18 cellular contexts compared by ENCODE assay signal in genomic region chr3:112734171-112734570, GRCh38.
A peak's percentile ranks its signal among the peaks of the same experiment; 100 is the strongest.
DNase-seq lines count a peak whose midpoint lies in the region; ATAC-seq and TF ChIP-seq lines count a peak whose summit lies in the region.
"Had no signal": no experiment of that assay in that cellular context is flagged by ENCODE, and none has a peak within 500 bp of the region (broad histone marks: within the 10 kb centered on the region; RNA-seq: fewer than 3 reads in every experiment).

No MANE protein-coding gene starts in this region.

- no peak overlapping the region for H3K27ac ChIP-seq in OCI-LY3 (ENCODE audit: low read length)
- peak overlapping the region; percentile 0 for H3K27ac ChIP-seq in ectodermal cell (ENCODE audit: insufficient read depth, low read depth, low read length, poor library complexity, severe bottlenecking)
- no peak overlapping the region for H3K27ac ChIP-seq in vagina
- H3K27ac ChIP-seq: colonic mucosa, Peyer's patch had no signal

- 0 out of 2 replicates have a peak overlapping the region, but pooled peaks have one; percentile 26 for H2AFZ ChIP-seq in OCI-LY3 (ENCODE audit: low read depth, low read length)

- H3K36me3 ChIP-seq in OCI-LY3 (replicated peaks; ENCODE audit: low read depth, low read length): no peaks in the 10 kb centered on the region
- H3K36me3 ChIP-seq in ectodermal cell (ENCODE audit: control insufficient read depth, insufficient read depth, low read length): no peaks in the 10 kb centered on the region
- H3K36me3 ChIP-seq in vagina: no peaks in the 10 kb centered on the region
- H3K36me3 ChIP-seq: colonic mucosa, Peyer's patch had no signal

- intact Hi-C loops in activated CD4-positive, alpha-beta T cell treated with anti-CD3 and anti-CD28 coated beads for 36 hours (cut with DNase I, micrococcal nuclease): loop anchor here (1.0 to 2.0 kb wide), 6 partner anchors 58 to 555 kb away; no protein-coding TSS in a partner anchor
- intact Hi-C loops in vagina (cut with DNase I): loop anchor here (10.0 kb wide), 2 partner anchors 81 to 241 kb away; partner anchors contain the start of gene CD200R1

- H3K9me3 Mint-ChIP-seq in activated CD4-positive, alpha-beta T cell treated with anti-CD3 and anti-CD28 coated beads for 36 hours (ENCODE audit: low read depth): no peaks in the 10 kb centered on the region
- no peaks in the 10 kb centered on the region for H3K9me3 Mint-ChIP-seq in T-helper 2 cell treated with Interferon-gamma antibody and Interleukin-4, amounts not matched to agents 5 μg/mL and 100 μg/mL, for 36 hours
- H3K9me3 Mint-ChIP-seq: activated CD4-positive, alpha-beta T cell treated with anti-CD3 and anti-CD28 coated beads, Interleukin-2, amount 10 ng/mL, durations not matched to agents 7 days and 5 days; activated naive CD8-positive, alpha-beta T cell treated with anti-CD3 and anti-CD28 coated beads, Interleukin-2, amount 50 U/mL, for 24 hours; CD8-positive, alpha-beta T cell; memory B cell; T-helper 1 cell treated with Interleukin-12 subunit alpha and Interleukin-12 subunit beta and Interleukin-4 antibody, amounts not matched to agents 30 μg/mL and 1 μg/mL, for 36 hours had no signal

- no peaks in the 10 kb centered on the region for H3K36me3 Mint-ChIP-seq in activated CD4-positive, alpha-beta T cell treated with anti-CD3 and anti-CD28 coated beads for 36 hours (ENCODE audit: low read depth)
- no peaks in the 10 kb centered on the region for H3K36me3 Mint-ChIP-seq in T-helper 2 cell treated with Interferon-gamma antibody and Interleukin-4, amounts not matched to agents 5 μg/mL and 100 μg/mL, for 36 hours (ENCODE audit: low read depth)
- H3K36me3 Mint-ChIP-seq: brain; CD8-positive, alpha-beta T cell; memory B cell had no signal

- peaks cover 48% of the 10 kb centered on the region for H3K4me1 ChIP-seq in OCI-LY3 (ENCODE audit: low read length)
- H3K4me1 ChIP-seq in ectodermal cell (ENCODE audit: control insufficient read depth, insufficient read depth, low read length): no peaks in the 10 kb centered on the region
- H3K4me1 ChIP-seq in vagina: peaks cover 31% of the 10 kb centered on the region
- H3K4me1 ChIP-seq: colonic mucosa, Peyer's patch had no signal

- 89 to 100% methylated on average over 1 of the region's 2 CpGs for WGBS in ectodermal cell, 2 experiments

- POLR2A ChIA-PET in activated CD4-positive, alpha-beta T cell treated with anti-CD3 and anti-CD28 coated beads for 36 hours (lab: Charles Lee): interaction anchor here (0.5 to 1.8 kb wide), 4 partner anchors 39 to 272 kb away, joined by 3 to 6 read pairs (median 3); no protein-coding TSS in a partner anchor

- peak overlapping the region; percentile 83 for H3K4me2 ChIP-seq in OCI-LY3 (ENCODE audit: low read length)

- H3K4me3 ChIP-seq in OCI-LY3 (ENCODE audit: low read length): no peak overlapping the region
- H3K4me3 ChIP-seq in ectodermal cell (ENCODE audit: insufficient read depth, low read depth, low read length): no peak overlapping the region
- no peak overlapping the region for H3K4me3 ChIP-seq in vagina
- H3K4me3 ChIP-seq: colonic mucosa, Peyer's patch had no signal

- H3K27me3 ChIP-seq in OCI-LY3 (ENCODE audit: low read depth, low read length) (no peaks in the 10 kb centered on the region), ectodermal cell (ENCODE audit: control insufficient read depth, insufficient read depth, low read length, poor library complexity, severe bottlenecking) (no peaks in the 10 kb centered on the region), vagina (no peaks in the 10 kb centered on the region)
- H3K27me3 ChIP-seq: colonic mucosa, Peyer's patch had no signal

- no peaks in the 10 kb centered on the region for H4K20me1 ChIP-seq in OCI-LY3 (ENCODE audit: insufficient read depth, low read length)

- peak; percentile 32 for DNase-seq in activated CD4-positive, alpha-beta T cell treated with anti-CD3 and anti-CD28 coated beads for 36 hours
- no peak for DNase-seq in activated CD4-positive, alpha-beta T cell treated with anti-CD3 and anti-CD28 coated beads, Interleukin-2, amount 50 U/mL, for 1 hour
- DNase-seq in kidney tubule cell (ENCODE audit: low spot score): peak; percentile 28
- no peak for DNase-seq in vagina (ENCODE audit: extremely low spot score in 2 of 2)
- DNase-seq in NCI-H1105 (lab: John Stamatoyannopoulos, UW): no peak
- DNase-seq in T-helper 2 cell treated with Interferon-gamma antibody and Interleukin-4, amounts not matched to agents 5 μg/mL and 100 μg/mL, for 36 hours (ENCODE audit: low spot score): no peak
- DNase-seq: GF-D8 had no signal

- no peaks in the 10 kb centered on the region for H3K27me3 Mint-ChIP-seq in activated CD4-positive, alpha-beta T cell treated with anti-CD3 and anti-CD28 coated beads for 36 hours
- H3K27me3 Mint-ChIP-seq in T-helper 2 cell treated with Interferon-gamma antibody and Interleukin-4, amounts not matched to agents 5 μg/mL and 100 μg/mL, for 36 hours (ENCODE audit: low read depth): no peaks in the 10 kb centered on the region
- H3K27me3 Mint-ChIP-seq: activated CD4-positive, alpha-beta T cell treated with anti-CD3 and anti-CD28 coated beads, Interleukin-2, amount 10 ng/mL, durations not matched to agents 7 days and 5 days; activated naive CD8-positive, alpha-beta T cell treated with anti-CD3 and anti-CD28 coated beads, Interleukin-2, amount 50 U/mL, for 24 hours; memory B cell; progenitor cell of endocrine pancreas had no signal

- no peak overlapping the region for H3K27ac Mint-ChIP-seq in activated CD4-positive, alpha-beta T cell treated with anti-CD3 and anti-CD28 coated beads for 36 hours
- no peak overlapping the region for H3K27ac Mint-ChIP-seq in T-helper 2 cell treated with Interferon-gamma antibody and Interleukin-4, amounts not matched to agents 5 μg/mL and 100 μg/mL, for 36 hours
- H3K27ac Mint-ChIP-seq: activated CD4-positive, alpha-beta T cell treated with anti-CD3 and anti-CD28 coated beads, Interleukin-2, amount 10 ng/mL, durations not matched to agents 7 days and 5 days; brain; CD8-positive, alpha-beta T cell; memory B cell; progenitor cell of endocrine pancreas had no signal

- peaks cover 41% of the 10 kb centered on the region for H3K4me1 Mint-ChIP-seq in activated CD4-positive, alpha-beta T cell treated with anti-CD3 and anti-CD28 coated beads for 36 hours
- H3K4me1 Mint-ChIP-seq in T-helper 2 cell treated with Interferon-gamma antibody and Interleukin-4, amounts not matched to agents 5 μg/mL and 100 μg/mL, for 36 hours (ENCODE audit: low read depth): peaks cover 35% of the 10 kb centered on the region

- ATAC-seq in activated CD4-positive, alpha-beta T cell treated with anti-CD3 and anti-CD28 coated beads for 36 hours: peak; percentile 63

- TF ChIP-seq POLR2A in vagina (IDR thresholded peaks at IDR 0.05): no peak

- peak overlapping the region; percentile 10; the same call in 1 of the 2 replicates for H3K9ac ChIP-seq in OCI-LY3 (ENCODE audit: low read length)

- CTCF ChIA-PET in activated CD4-positive, alpha-beta T cell treated with anti-CD3 and anti-CD28 coated beads for 36 hours (lab: Charles Lee): interaction anchor here (0.5 to 5.1 kb wide), 52 partner anchors 11 to 533 kb away, joined by 3 to 83 read pairs (median 4); partner anchors contain the start of genes CD200R1, CD200R1L and GTPBP8

- H3K9me3 ChIP-seq in OCI-LY3 (ENCODE audit: insufficient read depth, low read length) (no peaks in the 10 kb centered on the region), ectodermal cell (ENCODE audit: control insufficient read depth, low read length) (no peaks in the 10 kb centered on the region), vagina (no peaks in the 10 kb centered on the region)
- H3K9me3 ChIP-seq: colonic mucosa, Peyer's patch had no signal

- no peaks in the 10 kb centered on the region for H3K79me2 ChIP-seq in OCI-LY3 (ENCODE audit: low read length)

- no peak for TF ChIP-seq CTCF in OCI-LY3 (IDR thresholded peaks at IDR 0.05; ENCODE audit: low read depth, low read length)
- no peak for TF ChIP-seq CTCF in vagina (IDR thresholded peaks at IDR 0.05)

- no peak overlapping the region for H3K4me3 Mint-ChIP-seq in activated CD4-positive, alpha-beta T cell treated with anti-CD3 and anti-CD28 coated beads for 36 hours
- no peak overlapping the region for H3K4me3 Mint-ChIP-seq in T-helper 2 cell treated with Interferon-gamma antibody and Interleukin-4, amounts not matched to agents 5 μg/mL and 100 μg/mL, for 36 hours
- H3K4me3 Mint-ChIP-seq: activated CD4-positive, alpha-beta T cell treated with anti-CD3 and anti-CD28 coated beads, Interleukin-2, amount 10 ng/mL, durations not matched to agents 7 days and 5 days; activated naive CD8-positive, alpha-beta T cell treated with anti-CD3 and anti-CD28 coated beads, Interleukin-2, amount 50 U/mL, for 24 hours; brain; CD8-positive, alpha-beta T cell; memory B cell; T-helper 1 cell treated with Interleukin-12 subunit alpha and Interleukin-12 subunit beta and Interleukin-4 antibody, amounts not matched to agents 30 μg/mL and 1 μg/mL, for 36 hours had no signal

Comparison
In these comparisons a context has a peak if more than half of its experiments do, and no peak if none do; other contexts are left out.
1. DNase-seq: peak in activated CD4-positive, alpha-beta T cell treated with anti-CD3 and anti-CD28 coated beads for 36 hours (single experiment) and kidney tubule cell (single experiment); none in activated CD4-positive, alpha-beta T cell treated with anti-CD3 and anti-CD28 coated beads, Interleukin-2, amount 50 U/mL, for 1 hour (single experiment), vagina (0 of 2), NCI-H1105 (single experiment) and T-helper 2 cell treated with Interferon-gamma antibody and Interleukin-4, amounts not matched to agents 5 μg/mL and 100 μg/mL, for 36 hours (single experiment).